35 cellular contexts compared by ENCODE assay signal in genomic region chr11:63280920-63281319, GRCh38. TPM values are rescaled to one million over a fixed set of nuclear protein-coding genes. Genes with fewer than 3 reads are reported as not detected.
"Had no signal": no experiment of that assay in that cellular context is flagged by ENCODE, and none has a peak within 500 bp of the region (broad histone marks: within the 10 kb centered on the region; RNA-seq: fewer than 3 reads in every experiment).

No MANE protein-coding gene starts in this region.

- H3K27ac Mint-ChIP-seq: natural killer cell; nephron; neural progenitor cell; progenitor cell of endocrine pancreas; stimulated activated memory B cell treated with anti-CD40 and anti-IgM and Interleukin-4, amounts not matched to agents 10 μg/mL and 1 μg/mL and 100 μg/mL, for 72 hours; stimulated activated naive CD8-positive, alpha-beta T cell treated with anti-CD3 and anti-CD28 coated beads, Interleukin-15, amount 100 ng/mL, for 72 hours had no signal

- H3K36me3 ChIP-seq: neural progenitor cell, ovary, spleen, suprapubic skin, tibial nerve, upper lobe of left lung, vagina had no signal

- DNase-seq: natural killer cell; occipital lobe; ovary; posterior cingulate gyrus; psoas muscle; right cardiac atrium; spleen; stimulated activated CD4-positive, alpha-beta T cell treated with anti-CD3 and anti-CD28 coated beads, Interleukin-12 subunit alpha, Interleukin-12 subunit beta, amount 100 ng/mL, for 4 hours; stimulated activated CD4-positive, alpha-beta T cell treated with anti-CD3 and anti-CD28 coated beads, Interleukin-1b, Interleukin-23, amount 100 ng/mL, for 48 hours; stimulated activated CD4-positive, alpha-beta T cell treated with anti-CD3 and anti-CD28 coated beads, Interleukin-4, amount 100 ng/mL, for 1 hour; stimulated activated CD4-positive, alpha-beta T cell treated with anti-CD3 and anti-CD28 coated beads, Interleukin-4, amount 100 ng/mL, for 4 hours; stimulated activated CD8-positive, alpha-beta memory T cell treated with anti-CD3 and anti-CD28 coated beads, Interleukin-4, amount 100 ng/mL, for 48 hours; stimulated activated naive CD4-positive, alpha-beta T cell; stimulated activated naive CD8-positive, alpha-beta T cell treated with anti-CD3 and anti-CD28 coated beads, Interleukin-15, amount 100 ng/mL, for 72 hours; stimulated activated naive CD8-positive, alpha-beta T cell treated with anti-CD3 and anti-CD28 coated beads, Interleukin-15, Interleukin-2, amounts not matched to agents 100 U/mL and 50 U/mL, for 24 hours; substantia nigra; testis; trophoblast cell; upper lobe of left lung had no signal

- H3K27me3 ChIP-seq: neural progenitor cell, ovary, testis, tibial nerve, upper lobe of left lung, vagina had no signal

- H3K36me3 Mint-ChIP-seq: natural killer cell; neural progenitor cell; stimulated activated memory B cell treated with anti-CD40 and anti-IgM and Interleukin-4, amounts not matched to agents 10 μg/mL and 1 μg/mL and 100 μg/mL, for 72 hours had no signal

- H3K4me3 Mint-ChIP-seq: natural killer cell; nephron; neural progenitor cell; stimulated activated memory B cell treated with anti-CD40 and anti-IgM and Interleukin-4, amounts not matched to agents 10 μg/mL and 1 μg/mL and 100 μg/mL, for 72 hours; stimulated activated naive CD8-positive, alpha-beta T cell treated with anti-CD3 and anti-CD28 coated beads, Interleukin-15, amount 100 ng/mL, for 72 hours had no signal

- H3K9me3 ChIP-seq: ovary, psoas muscle, spleen, suprapubic skin, testis, tibial nerve, upper lobe of left lung, vagina had no signal

- H3K9ac ChIP-seq: neural progenitor cell, parathyroid adenoma had no signal

- H3K4me1 ChIP-seq: neural progenitor cell, parathyroid adenoma, psoas muscle, spleen, suprapubic skin, testis, tibial nerve, upper lobe of left lung, vagina had no signal

- H3K4me1 Mint-ChIP-seq: natural killer cell; nephron; neural progenitor cell; stimulated activated memory B cell treated with anti-CD40 and anti-IgM and Interleukin-4, amounts not matched to agents 10 μg/mL and 1 μg/mL and 100 μg/mL, for 72 hours; stimulated activated naive CD8-positive, alpha-beta T cell treated with anti-CD3 and anti-CD28 coated beads, Interleukin-15, amount 100 ng/mL, for 72 hours had no signal

- H3K9me3 Mint-ChIP-seq: natural killer cell; nephron; neural progenitor cell; stimulated activated memory B cell treated with anti-CD40 and anti-IgM and Interleukin-4, amounts not matched to agents 10 μg/mL and 1 μg/mL and 100 μg/mL, for 72 hours had no signal

- H3K27ac ChIP-seq: neural progenitor cell, ovary, parathyroid adenoma, psoas muscle, skin epidermis, spleen, suprapubic skin, testis, tibial nerve, upper lobe of left lung, vagina had no signal

- H3K4me3 ChIP-seq: neural progenitor cell, ovary, psoas muscle, skin epidermis, smooth muscle cell, spleen, suprapubic skin, testis, tibial nerve, upper lobe of left lung, vagina had no signal

- ATAC-seq: natural killer cell; psoas muscle; right cardiac atrium; sciatic nerve; stimulated activated memory B cell treated with anti-CD40 and anti-IgM and Interleukin-4, amounts not matched to agents 10 μg/mL and 1 μg/mL and 100 μg/mL, for 72 hours; stimulated activated naive CD8-positive, alpha-beta T cell treated with anti-CD3 and anti-CD28 coated beads, Interleukin-15, amount 100 ng/mL, for 72 hours; stimulated activated naive CD8-positive, alpha-beta T cell treated with anti-CD3 and anti-CD28 coated beads, Interleukin-15, Interleukin-2, amounts not matched to agents 100 U/mL and 50 U/mL, for 24 hours had no signal

RNA-seq across cellular contexts. Expression of gene SLC22A25, which starts 37.5 kb away (rescaled TPM):
- total RNA-seq: natural killer cell, osteoblast, ovary, progenitor cell of endocrine pancreas, psoas muscle, renal cortical epithelial cell, right cardiac atrium, sciatic nerve, smooth muscle cell, spleen, suprapubic skin, testis, tibial nerve, upper lobe of left lung, ureter had no signal
- polyA plus RNA-seq: neural cell, ovary, psoas muscle, right cardiac atrium, smooth muscle cell, thymus had no signal
